8 cellular contexts compared by ENCODE assay signal in genomic region chr16:89325861-89326471, GRCh38.
DNase-seq lines count a peak whose midpoint lies in the region; ATAC-seq and TF ChIP-seq lines count a peak whose summit lies in the region.

No MANE protein-coding gene starts in this region.

- H2AFZ ChIP-seq in DND-41 (ENCODE audit: low read depth, low read length) (no peak overlapping the region), Loucy (ENCODE audit: low read length) (no peak overlapping the region), parathyroid adenoma (no peak overlapping the region)

- H3K27ac Mint-ChIP-seq in activated T-helper 17 cell treated with anti-CD3 and anti-CD28 coated beads, Interleukin-2, amount 50 U/mL, for 72 hours, result peak overlapping the region; percentile 98

- H3K27me3 Mint-ChIP-seq in activated T-helper 17 cell treated with anti-CD3 and anti-CD28 coated beads, Interleukin-2, amount 50 U/mL, for 72 hours, result no peaks in the 10 kb centered on the region

- H3K9ac ChIP-seq in DND-41 (ENCODE audit: low read depth, low read length) (no peak overlapping the region), Loucy (ENCODE audit: low read depth, low read length, poor library complexity, severe bottlenecking) (no peak overlapping the region), parathyroid adenoma (no peak overlapping the region)

- H4K20me1 ChIP-seq in DND-41 (ENCODE audit: insufficient read depth, low read length), result peaks cover 95% of the 10 kb centered on the region
- H4K20me1 ChIP-seq in Loucy (ENCODE audit: insufficient read depth, low read length, poor library complexity, severe bottlenecking), result peaks cover 42% of the 10 kb centered on the region

- H3K4me1 ChIP-seq in DND-41 (ENCODE audit: insufficient read depth, low read length) (peaks cover 24% of the 10 kb centered on the region), Loucy (ENCODE audit: insufficient read depth, low read length, poor library complexity, severe bottlenecking) (peaks cover 5% of the 10 kb centered on the region), parathyroid adenoma (peaks cover 12% of the 10 kb centered on the region)

- H3K79me2 ChIP-seq in DND-41 (ENCODE audit: insufficient read depth, low read length) (peaks cover 100% of the 10 kb centered on the region), Loucy (ENCODE audit: insufficient read depth, low read length) (peaks cover 89% of the 10 kb centered on the region), parathyroid adenoma (peaks cover 71% of the 10 kb centered on the region)

- H3K4me3 Mint-ChIP-seq in activated T-helper 17 cell treated with anti-CD3 and anti-CD28 coated beads, Interleukin-2, amount 50 U/mL, for 72 hours, result peak overlapping the region; percentile 92

- DNase-seq in DND-41 (no peak), glomerular visceral epithelial cell (ENCODE audit: extremely low spot score) (peak; percentile 47), cortex of kidney (lab: John Stamatoyannopoulos, UW) (no peak), iPS-NIHi11 (ENCODE audit: low spot score) (no peak)

- ATAC-seq in DND-41 (ENCODE audit: insufficient read depth, low read depth), result no peak
- ATAC-seq in activated T-helper 17 cell treated with anti-CD3 and anti-CD28 coated beads, Interleukin-2, amount 50 U/mL, for 72 hours (replicated peaks), result no peak
- no peak for ATAC-seq in GM21360 (IDR thresholded peaks at IDR 0.05; ENCODE audit: unreplicated experiment)

- H3K27me3 ChIP-seq in DND-41 (ENCODE audit: insufficient read depth, low read length, poor library complexity) (no peaks in the 10 kb centered on the region), Loucy (ENCODE audit: insufficient read depth, low read length, poor library complexity, severe bottlenecking) (no peaks in the 10 kb centered on the region), parathyroid adenoma (ENCODE audit: control insufficient read depth, insufficient read depth, low read length) (no peaks in the 10 kb centered on the region)

- TF ChIP-seq CTCF in DND-41 (IDR thresholded peaks at IDR 0.05; ENCODE audit: borderline replicate concordance, extremely low read depth, low read length, poor library complexity, severe bottlenecking) (no peak), Loucy (conservative IDR thresholded peaks at IDR 0.05; ENCODE audit: low read length) (no peak), parathyroid adenoma (IDR thresholded peaks at IDR 0.05) (no peak)

- H3K36me3 Mint-ChIP-seq in activated T-helper 17 cell treated with anti-CD3 and anti-CD28 coated beads, Interleukin-2, amount 50 U/mL, for 72 hours (ENCODE audit: low read depth), result peaks cover 48% of the 10 kb centered on the region

- H3K4me1 Mint-ChIP-seq in activated T-helper 17 cell treated with anti-CD3 and anti-CD28 coated beads, Interleukin-2, amount 50 U/mL, for 72 hours, result peaks cover 52% of the 10 kb centered on the region

- H3K4me2 ChIP-seq in DND-41 (ENCODE audit: insufficient read depth, low read length), result no peak overlapping the region
- peak overlapping the region; percentile 20 for H3K4me2 ChIP-seq in Loucy (ENCODE audit: low read depth, low read length, poor library complexity, severe bottlenecking)
- H3K4me2 ChIP-seq in parathyroid adenoma (ENCODE audit: low read length), result peak overlapping the region; percentile 36

- H3K9me3 Mint-ChIP-seq in activated T-helper 17 cell treated with anti-CD3 and anti-CD28 coated beads, Interleukin-2, amount 50 U/mL, for 72 hours, result no peaks in the 10 kb centered on the region

- no peaks in the 10 kb centered on the region for H3K9me2 ChIP-seq in Loucy (replicated peaks; ENCODE audit: low read depth, low read length)

- no peaks in the 10 kb centered on the region for H3F3A ChIP-seq in Loucy (ENCODE audit: low read depth)

- H3K27ac ChIP-seq in DND-41 (ENCODE audit: low read length) (peak overlapping the region; percentile 43; the same call in 1 of the 2 replicates), parathyroid adenoma (no peak overlapping the region)

- H3K36me3 ChIP-seq in DND-41 (ENCODE audit: insufficient read depth, low read length), result peaks cover 40% of the 10 kb centered on the region
- H3K36me3 ChIP-seq in Loucy (ENCODE audit: insufficient read depth, low read length), result no peaks in the 10 kb centered on the region
- no peaks in the 10 kb centered on the region for H3K36me3 ChIP-seq in parathyroid adenoma (ENCODE audit: control insufficient read depth, insufficient read depth, low read length)

- no peaks in the 10 kb centered on the region for H3K9me3 ChIP-seq in DND-41 (ENCODE audit: insufficient read depth, low read length, severe bottlenecking)
- no peaks in the 10 kb centered on the region for H3K9me3 ChIP-seq in Loucy (ENCODE audit: insufficient read depth, low read depth, low read length)
- no peaks in the 10 kb centered on the region for H3K9me3 ChIP-seq in parathyroid adenoma (ENCODE audit: control insufficient read depth, low read length)

- H3K4me3 ChIP-seq in DND-41 (ENCODE audit: low read depth in 1 of 2, low read length in 2 of 2) (no peak overlapping the region), Loucy (ENCODE audit: low read length, poor library complexity, severe bottlenecking) (no peak overlapping the region), parathyroid adenoma (ENCODE audit: low read depth, low read length) (no peak overlapping the region)
